2 cellular contexts compared by ENCODE assay signal in the genomic region with DNA sequence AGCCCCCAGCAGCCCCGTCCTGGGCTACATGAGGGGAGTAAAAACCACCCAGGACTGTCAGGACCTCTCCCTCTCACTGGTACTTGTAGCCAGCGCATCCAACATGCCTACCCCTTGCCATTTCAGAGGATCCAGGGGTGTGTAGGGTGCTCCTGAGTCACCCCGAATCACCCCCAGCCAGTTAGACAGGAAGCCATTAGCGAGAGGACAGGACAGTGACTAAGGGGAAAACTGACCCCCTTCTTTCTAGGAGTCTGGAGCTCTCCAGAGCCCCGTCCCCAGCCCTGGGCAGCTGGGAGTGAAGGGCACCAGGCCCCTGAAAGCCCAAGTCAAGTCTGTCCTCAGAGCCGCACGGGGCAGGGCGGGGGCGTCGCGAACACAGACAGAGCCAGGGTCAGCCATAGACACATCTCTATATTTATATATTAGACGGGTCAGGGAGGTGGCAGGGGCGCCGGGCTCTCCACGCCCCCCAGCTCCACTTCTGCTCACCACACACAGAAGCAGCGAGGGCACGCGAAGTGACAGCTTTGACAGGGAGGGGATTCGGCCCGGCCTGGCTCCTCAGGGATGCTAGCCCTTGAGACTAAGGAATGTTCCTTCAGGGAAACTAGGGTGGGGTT.
TF ChIP-seq lines count a peak whose summit lies in the region.

No MANE protein-coding gene starts in this region.

TF ChIP-seq in SK-N-SH treated with all-trans-retinoic acid at 6 μM for 48 hours, 23 proteins besides CTCF, POLR2A, EP300 and RAD21 (continued from another document):
- no peak for TF ChIP-seq PATZ1 (CRISPR knock-in tag; IDR thresholded peaks at IDR 0.05; ENCODE audit: borderline replicate concordance)
- no peak for TF ChIP-seq ZNF8 (CRISPR knock-in tag; IDR thresholded peaks at IDR 0.05)
- TF ChIP-seq, protein P1, sequence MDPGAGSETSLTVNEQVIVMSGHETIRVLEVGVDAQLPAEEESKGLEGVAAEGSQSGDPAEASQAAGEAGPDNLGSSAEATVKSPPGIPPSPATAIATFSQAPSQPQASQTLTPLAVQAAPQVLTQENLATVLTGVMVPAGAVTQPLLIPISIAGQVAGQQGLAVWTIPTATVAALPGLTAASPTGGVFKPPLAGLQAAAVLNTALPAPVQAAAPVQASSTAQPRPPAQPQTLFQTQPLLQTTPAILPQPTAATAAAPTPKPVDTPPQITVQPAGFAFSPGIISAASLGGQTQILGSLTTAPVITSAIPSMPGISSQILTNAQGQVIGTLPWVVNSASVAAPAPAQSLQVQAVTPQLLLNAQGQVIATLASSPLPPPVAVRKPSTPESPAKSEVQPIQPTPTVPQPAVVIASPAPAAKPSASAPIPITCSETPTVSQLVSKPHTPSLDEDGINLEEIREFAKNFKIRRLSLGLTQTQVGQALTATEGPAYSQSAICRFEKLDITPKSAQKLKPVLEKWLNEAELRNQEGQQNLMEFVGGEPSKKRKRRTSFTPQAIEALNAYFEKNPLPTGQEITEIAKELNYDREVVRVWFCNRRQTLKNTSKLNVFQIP (CRISPR knock-in tag; IDR thresholded peaks at IDR 0.05; ENCODE audit: borderline replicate concordance, low read depth): no peak
- no peak for TF ChIP-seq TOX (CRISPR knock-in tag; IDR thresholded peaks at IDR 0.05; ENCODE audit: borderline replicate concordance)
- no peak for TF ChIP-seq ZFP3 (CRISPR knock-in tag; IDR thresholded peaks at IDR 0.05)
- no peak for TF ChIP-seq ARNTL (CRISPR knock-in tag; IDR thresholded peaks at IDR 0.05; ENCODE audit: borderline replicate concordance, low read depth)
- TF ChIP-seq ZNF70 (CRISPR knock-in tag; IDR thresholded peaks at IDR 0.05): no peak

TF ChIP-seq in SK-N-SH, 30 proteins besides CTCF, POLR2A, EP300 and RAD21 (continued from another document):
- TF ChIP-seq, protein P2, sequence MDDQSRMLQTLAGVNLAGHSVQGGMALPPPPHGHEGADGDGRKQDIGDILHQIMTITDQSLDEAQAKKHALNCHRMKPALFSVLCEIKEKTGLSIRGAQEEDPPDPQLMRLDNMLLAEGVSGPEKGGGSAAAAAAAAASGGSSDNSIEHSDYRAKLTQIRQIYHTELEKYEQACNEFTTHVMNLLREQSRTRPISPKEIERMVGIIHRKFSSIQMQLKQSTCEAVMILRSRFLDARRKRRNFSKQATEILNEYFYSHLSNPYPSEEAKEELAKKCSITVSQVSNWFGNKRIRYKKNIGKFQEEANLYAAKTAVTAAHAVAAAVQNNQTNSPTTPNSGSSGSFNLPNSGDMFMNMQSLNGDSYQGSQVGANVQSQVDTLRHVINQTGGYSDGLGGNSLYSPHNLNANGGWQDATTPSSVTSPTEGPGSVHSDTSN (IDR thresholded peaks at IDR 0.05): no peak
- TF ChIP-seq, protein P3, sequence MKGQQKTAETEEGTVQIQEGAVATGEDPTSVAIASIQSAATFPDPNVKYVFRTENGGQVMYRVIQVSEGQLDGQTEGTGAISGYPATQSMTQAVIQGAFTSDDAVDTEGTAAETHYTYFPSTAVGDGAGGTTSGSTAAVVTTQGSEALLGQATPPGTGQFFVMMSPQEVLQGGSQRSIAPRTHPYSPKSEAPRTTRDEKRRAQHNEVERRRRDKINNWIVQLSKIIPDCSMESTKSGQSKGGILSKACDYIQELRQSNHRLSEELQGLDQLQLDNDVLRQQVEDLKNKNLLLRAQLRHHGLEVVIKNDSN (IDR thresholded peaks at IDR 0.05; ENCODE audit: borderline replicate concordance, low read depth): no peak
- TF ChIP-seq, protein P4, sequence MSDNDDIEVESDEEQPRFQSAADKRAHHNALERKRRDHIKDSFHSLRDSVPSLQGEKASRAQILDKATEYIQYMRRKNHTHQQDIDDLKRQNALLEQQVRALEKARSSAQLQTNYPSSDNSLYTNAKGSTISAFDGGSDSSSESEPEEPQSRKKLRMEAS (IDR thresholded peaks at IDR 0.05; ENCODE audit: low read depth): no peak
- TF ChIP-seq GATA2 (CRISPR knock-in tag; IDR thresholded peaks at IDR 0.05) (no peak), GABPA (IDR thresholded peaks at IDR 0.05; ENCODE audit: low read depth) (no peak), TCF12 (IDR thresholded peaks at IDR 0.05) (no peak), FOXJ3 (CRISPR knock-in tag; IDR thresholded peaks at IDR 0.05) (no peak), TAF1 (IDR thresholded peaks at IDR 0.05; ENCODE audit: borderline replicate concordance, low read depth, low read length) (no peak), RFX5 (IDR thresholded peaks at IDR 0.05; ENCODE audit: low read length) (no peak), POLR2AphosphoS5 (IDR thresholded peaks at IDR 0.05; ENCODE audit: low read depth, low read length) (no peak), TEAD4 (IDR thresholded peaks at IDR 0.05; ENCODE audit: borderline replicate concordance, insufficient read depth) (no peak), USF2 (IDR thresholded peaks at IDR 0.05; ENCODE audit: borderline replicate concordance, low read depth, low read length) (no peak), SMC3 (IDR thresholded peaks at IDR 0.05; ENCODE audit: low read depth, low read length) (no peak), RCOR1 (IDR thresholded peaks at IDR 0.05; ENCODE audit: low read length) (no peak)
- TF ChIP-seq, protein P5, sequence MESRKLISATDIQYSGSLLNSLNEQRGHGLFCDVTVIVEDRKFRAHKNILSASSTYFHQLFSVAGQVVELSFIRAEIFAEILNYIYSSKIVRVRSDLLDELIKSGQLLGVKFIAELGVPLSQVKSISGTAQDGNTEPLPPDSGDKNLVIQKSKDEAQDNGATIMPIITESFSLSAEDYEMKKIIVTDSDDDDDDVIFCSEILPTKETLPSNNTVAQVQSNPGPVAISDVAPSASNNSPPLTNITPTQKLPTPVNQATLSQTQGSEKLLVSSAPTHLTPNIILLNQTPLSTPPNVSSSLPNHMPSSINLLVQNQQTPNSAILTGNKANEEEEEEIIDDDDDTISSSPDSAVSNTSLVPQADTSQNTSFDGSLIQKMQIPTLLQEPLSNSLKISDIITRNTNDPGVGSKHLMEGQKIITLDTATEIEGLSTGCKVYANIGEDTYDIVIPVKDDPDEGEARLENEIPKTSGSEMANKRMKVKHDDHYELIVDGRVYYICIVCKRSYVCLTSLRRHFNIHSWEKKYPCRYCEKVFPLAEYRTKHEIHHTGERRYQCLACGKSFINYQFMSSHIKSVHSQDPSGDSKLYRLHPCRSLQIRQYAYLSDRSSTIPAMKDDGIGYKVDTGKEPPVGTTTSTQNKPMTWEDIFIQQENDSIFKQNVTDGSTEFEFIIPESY (IDR thresholded peaks at IDR 0.05; ENCODE audit: borderline replicate concordance, low read depth): no peak
- TF ChIP-seq, protein P6, sequence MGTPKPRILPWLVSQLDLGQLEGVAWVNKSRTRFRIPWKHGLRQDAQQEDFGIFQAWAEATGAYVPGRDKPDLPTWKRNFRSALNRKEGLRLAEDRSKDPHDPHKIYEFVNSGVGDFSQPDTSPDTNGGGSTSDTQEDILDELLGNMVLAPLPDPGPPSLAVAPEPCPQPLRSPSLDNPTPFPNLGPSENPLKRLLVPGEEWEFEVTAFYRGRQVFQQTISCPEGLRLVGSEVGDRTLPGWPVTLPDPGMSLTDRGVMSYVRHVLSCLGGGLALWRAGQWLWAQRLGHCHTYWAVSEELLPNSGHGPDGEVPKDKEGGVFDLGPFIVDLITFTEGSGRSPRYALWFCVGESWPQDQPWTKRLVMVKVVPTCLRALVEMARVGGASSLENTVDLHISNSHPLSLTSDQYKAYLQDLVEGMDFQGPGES (IDR thresholded peaks at IDR 0.05; ENCODE audit: low read depth, low read length): no peak
